In genomic region chr12:106228320-106228710, GRCh38 we compare ENCODE assay signal across 16 cellular contexts.
"Had no signal": no experiment of that assay in that cellular context is flagged by ENCODE, and none has a peak within 500 bp of the region (broad histone marks: within the 10 kb centered on the region; RNA-seq: fewer than 3 reads in every experiment).

No MANE protein-coding gene starts in this region.

- DNase-seq: brain microvascular endothelial cell; dorsolateral prefrontal cortex; immature natural killer cell; left ventricle myocardium superior; occipital lobe; stimulated activated naive B cell treated with anti-CD40 and anti-IgM and Interleukin-4, amounts not matched to agents 10 μg/mL and 1 μg/mL and 100 μg/mL, for 72 hours; uterus; WERI-Rb-1 had no signal

- H3K27ac Mint-ChIP-seq: activated T-cell treated with anti-CD3 and anti-CD28 coated beads, Interleukin-2, amount 50 U/mL, for 24 hours; immature natural killer cell; stimulated activated naive B cell treated with anti-CD40 and anti-IgM and Interleukin-4, amounts not matched to agents 10 μg/mL and 1 μg/mL and 100 μg/mL, for 72 hours had no signal

- H3K4me1 ChIP-seq: colonic mucosa, uterus had no signal

- H3K9me3 ChIP-seq: adrenal gland, ascending aorta, colonic mucosa, right lobe of liver, transverse colon, uterus had no signal

- H3K36me3 ChIP-seq: adrenal gland, ascending aorta, brain microvascular endothelial cell, colonic mucosa, right lobe of liver, transverse colon, uterus, WERI-Rb-1 had no signal

- H3K27me3 Mint-ChIP-seq: activated T-cell treated with anti-CD3 and anti-CD28 coated beads, Interleukin-2, amount 50 U/mL, for 24 hours; activated T-helper 17 cell treated with anti-CD3 and anti-CD28 coated beads, Interleukin-2, amount 50 U/mL, for 72 hours had no signal

- H3K9me3 Mint-ChIP-seq: activated T-cell treated with anti-CD3 and anti-CD28 coated beads, Interleukin-2, amount 50 U/mL, for 24 hours; activated T-helper 17 cell treated with anti-CD3 and anti-CD28 coated beads, Interleukin-2, amount 50 U/mL, for 72 hours; immature natural killer cell; stimulated activated naive B cell treated with anti-CD40 and anti-IgM and Interleukin-4, amounts not matched to agents 10 μg/mL and 1 μg/mL and 100 μg/mL, for 72 hours had no signal

- H3K27me3 ChIP-seq: adrenal gland, ascending aorta, brain microvascular endothelial cell, colonic mucosa, dorsolateral prefrontal cortex, right lobe of liver, transverse colon, uterus had no signal

- H3K4me3 Mint-ChIP-seq: activated T-cell treated with anti-CD3 and anti-CD28 coated beads, Interleukin-2, amount 50 U/mL, for 24 hours; immature natural killer cell; stimulated activated naive B cell treated with anti-CD40 and anti-IgM and Interleukin-4, amounts not matched to agents 10 μg/mL and 1 μg/mL and 100 μg/mL, for 72 hours had no signal

- H3K36me3 Mint-ChIP-seq: immature natural killer cell; stimulated activated naive B cell treated with anti-CD40 and anti-IgM and Interleukin-4, amounts not matched to agents 10 μg/mL and 1 μg/mL and 100 μg/mL, for 72 hours had no signal

- H3K27ac ChIP-seq: adrenal gland, ascending aorta, brain microvascular endothelial cell, colonic mucosa, dorsolateral prefrontal cortex, right lobe of liver, transverse colon, uterus, WERI-Rb-1 had no signal

- H3K4me3 ChIP-seq: adrenal gland, ascending aorta, colonic mucosa, dorsolateral prefrontal cortex, right lobe of liver, skin epidermis, transverse colon, uterus had no signal
